In genomic region chr14:105879867-105880561, GRCh38 we compare ENCODE assay signal across 1 cellular context.
TF ChIP-seq lines count a peak whose summit lies in the region.

No MANE protein-coding gene starts in this region.

TF ChIP-seq in HepG2, 621 proteins besides CTCF, POLR2A, EP300 and RAD21 (continued from another document):
- TF ChIP-seq HNF1A (IDR thresholded peaks at IDR 0.05; ENCODE audit: low read depth) (no peak), HNF1A (CRISPR knock-in tag; IDR thresholded peaks at IDR 0.05; ENCODE audit: borderline replicate concordance) (no peak), FOSL1 (CRISPR knock-in tag; IDR thresholded peaks at IDR 0.05; ENCODE audit: borderline replicate concordance) (no peak), ARNT (IDR thresholded peaks at IDR 0.05) (no peak), ZNF142 (CRISPR knock-in tag; IDR thresholded peaks at IDR 0.05) (no peak), NCOA1 (CRISPR knock-in tag; IDR thresholded peaks at IDR 0.05) (no peak), RORA (CRISPR knock-in tag; IDR thresholded peaks at IDR 0.05) (no peak)
